In genomic region chr5:153791339-153791738, GRCh38 we compare ENCODE assay signal across 8 cellular contexts.
"Had no signal": no experiment of that assay in that cellular context is flagged by ENCODE, and none has a peak within 500 bp of the region (broad histone marks: within the 10 kb centered on the region; RNA-seq: fewer than 3 reads in every experiment).

No MANE protein-coding gene starts in this region.

- FAIRE-seq: G401.6, GM12878, GM12891, GM12892, GM18507, GM19239 had no signal

- ATAC-seq: GM12878 had no signal

- DNase-seq: GDM1, GF-D8 had no signal

- H3K4me3 ChIP-seq: GM12878 had no signal
